8 cellular contexts compared by ENCODE assay signal in genomic region chr2:201232125-201232815, GRCh38. TPM values are rescaled to one million over a fixed set of nuclear protein-coding genes. Genes with fewer than 3 reads are reported as not detected.
DNase-seq lines count a peak whose midpoint lies in the region; ATAC-seq, FAIRE-seq and TF ChIP-seq lines count a peak whose summit lies in the region.

No MANE protein-coding gene starts in this region.

- no peak overlapping the region for H3K9ac ChIP-seq in keratinocyte (ENCODE audit: control insufficient read depth, extremely low read depth, insufficient read depth, low read length)

- H3K27ac ChIP-seq in VCaP: peak overlapping the region; percentile 76
- peak overlapping the region; percentile 21 for H3K27ac ChIP-seq in keratinocyte (ENCODE audit: control insufficient read depth, insufficient read depth, low read length)

- ATAC-seq in GM18867 (IDR thresholded peaks at IDR 0.05; ENCODE audit: unreplicated experiment): peak; percentile 51
- ATAC-seq in HG03108 (IDR thresholded peaks at IDR 0.05; ENCODE audit: unreplicated experiment): peak; percentile 41

- dilution Hi-C loops in keratinocyte (cut with MboI; ENCODE audit: extremely low pct_ligation_motif_present, low sequenced_read_pairs): no loop called here

- H3K36me3 ChIP-seq in bronchial epithelial cell (ENCODE audit: control insufficient read depth, insufficient read depth, low read length): no peaks in the 10 kb centered on the region
- peaks cover 0 to 2% of the 10 kb centered on the region in 2 experiments for H3K36me3 ChIP-seq in keratinocyte (ENCODE audit: control insufficient read depth in 2 of 2, extremely low read depth in 1 of 2, insufficient read depth in 2 of 2, low read length in 2 of 2)

- H4K20me1 ChIP-seq in keratinocyte (ENCODE audit: control insufficient read depth, extremely low read depth, insufficient read depth, low read length): no peaks in the 10 kb centered on the region

- FAIRE-seq in bronchial epithelial cell (lab: Jason Lieb, UNC) (no peak), keratinocyte (lab: Jason Lieb, UNC) (peak; percentile 91)

- H3K79me2 ChIP-seq in keratinocyte (ENCODE audit: control insufficient read depth, insufficient read depth, low read length): peaks cover 25% of the 10 kb centered on the region

- H3K9me1 ChIP-seq in keratinocyte (ENCODE audit: control insufficient read depth, extremely low read depth, insufficient read depth, low read length): no peaks in the 10 kb centered on the region

- peak; percentile 97 for TF ChIP-seq CTCF in VCaP (conservative IDR thresholded peaks at IDR 0.05)
- TF ChIP-seq CTCF in bronchial epithelial cell (IDR thresholded peaks at IDR 0.05; ENCODE audit: insufficient read depth, low read length, severe bottlenecking): peak; percentile 91
- peak; percentile 92 to 99 (median 93) for TF ChIP-seq CTCF in keratinocyte (optimal IDR thresholded peaks at IDR 0.05 in 1 of 3, IDR thresholded peaks at IDR 0.05 in 1 of 3, conservative IDR thresholded peaks at IDR 0.05 in 1 of 3; ENCODE audit: extremely low read depth in 1 of 3, insufficient read depth in 2 of 3, low read length in 3 of 3)

- H3K4me3 ChIP-seq in bronchial epithelial cell (ENCODE audit: low read depth, low read length): no peak overlapping the region
- H3K4me3 ChIP-seq in keratinocyte (ENCODE audit: control insufficient read depth in 2 of 3, extremely low read depth in 1 of 3, insufficient read depth in 2 of 3, low read depth in 1 of 3, low read length in 3 of 3): peak overlapping the region in 1 of 3 experiments; percentile 19

- H3K27me3 ChIP-seq in bronchial epithelial cell (ENCODE audit: control insufficient read depth, insufficient read depth, low read length) (no peaks in the 10 kb centered on the region), keratinocyte (ENCODE audit: control insufficient read depth, extremely low read depth, insufficient read depth, low read length) (no peaks in the 10 kb centered on the region)

- peak overlapping the region; percentile 96 for H2AFZ ChIP-seq in keratinocyte (ENCODE audit: control insufficient read depth, low read length)

- no peaks in the 10 kb centered on the region for H3K9me3 ChIP-seq in keratinocyte (ENCODE audit: control insufficient read depth, low read depth, low read length)

- peak overlapping the region; percentile 83 for H3K4me2 ChIP-seq in keratinocyte (ENCODE audit: control insufficient read depth, extremely low read depth, insufficient read depth, low read depth, low read length)

- peaks cover 32% of the 10 kb centered on the region for H3K4me1 ChIP-seq in keratinocyte (ENCODE audit: control insufficient read depth, extremely low read depth, insufficient read depth, low read length)

- peak; percentile 89 for DNase-seq in AG08395 (ENCODE audit: low spot score)
- DNase-seq in NCI-H2227 (lab: John Stamatoyannopoulos, UW; ENCODE audit: unreplicated experiment): peak; percentile 93
- peak; percentile 93 for DNase-seq in bronchial epithelial cell (ENCODE audit: low read depth)
- peak; percentile 88 for DNase-seq in keratinocyte (ENCODE audit: low read depth, low spot score)
- peak; percentile 78 to 84 for DNase-seq in stimulated activated CD4-positive, alpha-beta T cell treated with anti-CD3 and anti-CD28 coated beads, Interleukin-1b, Interleukin-23, amount 100 ng/mL, for 1 hour (ENCODE audit: low read depth in 2 of 2)

RNA-seq across cellular contexts. Expression of gene CASP8, which starts 28.1 kb away (rescaled TPM):
- 20.9 and 27.6 TPM in 2 replicates for total RNA-seq in bronchial epithelial cell
- polyA plus RNA-seq in keratinocyte: 21.3 to 27.0 TPM (median 22.7 TPM) in 3 replicates
- polyA plus RNA-seq in keratinocyte (2011; ENCODE audit: low read depth): 17.1 TPM
- 13.5 and 17.3 TPM in 2 replicates for polyA plus RNA-seq in keratinocyte (2011; cell fraction: cytosol; rRNA removed)
- polyA plus RNA-seq in keratinocyte (2011; cell fraction: nucleus; rRNA removed): 52.2 and 55.1 TPM in 2 replicates
- polyA plus RNA-seq in keratinocyte (2012; ENCODE audit: low replicate concordance): 16.8 and 18.6 TPM in 2 replicates
- 9.6 to 20.1 TPM (median 18.6 TPM) in 3 replicates for polyA minus RNA-seq in keratinocyte
- 15.3 TPM for polyA minus RNA-seq in keratinocyte (2011; cell fraction: cytosol; rRNA and poly(A)+ RNA removed)
- polyA minus RNA-seq in keratinocyte (2011; cell fraction: nucleus; rRNA and poly(A)+ RNA removed): 12.1 and 22.7 TPM in 2 replicates

RNA-seq across cellular contexts. Expression of gene CASP10, which starts 49.3 kb away (rescaled TPM):
- 2.6 and 5.1 TPM in 2 replicates for total RNA-seq in bronchial epithelial cell
- 5.0 to 7.1 TPM (median 6.6 TPM) in 3 replicates for polyA plus RNA-seq in keratinocyte
- polyA plus RNA-seq in keratinocyte (2011; ENCODE audit: low read depth): 2.4 TPM
- polyA plus RNA-seq in keratinocyte (2011; cell fraction: cytosol; rRNA removed): 3.2 and 5.9 TPM in 2 replicates
- 9.4 and 10.9 TPM in 2 replicates for polyA plus RNA-seq in keratinocyte (2011; cell fraction: nucleus; rRNA removed)
- polyA plus RNA-seq in keratinocyte (2012; ENCODE audit: low replicate concordance): 2.5 and 3.0 TPM in 2 replicates
- 3.6 to 13.8 TPM (median 13.0 TPM) in 3 replicates for polyA minus RNA-seq in keratinocyte
- polyA minus RNA-seq in keratinocyte (2011; cell fraction: cytosol; rRNA and poly(A)+ RNA removed): 5.6 TPM
- 6.8 and 12.0 TPM in 2 replicates for polyA minus RNA-seq in keratinocyte (2011; cell fraction: nucleus; rRNA and poly(A)+ RNA removed)
